In the genomic region with DNA sequence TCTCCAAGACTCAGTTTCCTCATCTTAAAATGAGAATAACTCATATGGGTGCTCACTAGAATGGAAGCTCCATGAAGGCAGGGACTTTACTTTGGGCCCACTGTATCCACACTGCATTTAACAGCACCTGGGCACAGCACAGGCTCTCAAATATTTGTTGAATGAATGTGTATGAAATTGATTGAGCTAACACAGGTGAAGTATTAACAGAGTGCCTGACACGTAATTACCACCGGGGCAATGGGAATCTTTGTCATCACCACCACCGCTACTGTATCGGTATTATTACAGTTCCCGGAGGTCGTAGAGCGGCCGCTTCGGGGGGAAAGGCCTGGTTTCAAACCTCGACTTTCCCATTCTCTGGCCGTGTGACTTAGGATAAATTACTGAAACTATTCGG, we compare ENCODE assay signal across 8 cellular contexts. TPM values are rescaled to one million over a fixed set of nuclear protein-coding genes. Genes with fewer than 3 reads are reported as not detected.
A peak's percentile ranks its signal among the peaks of the same experiment; 100 is the strongest.
DNase-seq lines count a peak whose midpoint lies in the region; ATAC-seq, FAIRE-seq and TF ChIP-seq lines count a peak whose summit lies in the region.

No MANE protein-coding gene starts in this region.

- POLR2A ChIA-PET in PC-3 (lab: Charles Lee; ENCODE audit: unreplicated experiment) (no interaction called here), endothelial cell of umbilical vein (lab: Charles Lee) (interaction anchor here (0.6 kb wide), 1 partner anchor 128 kb away, joined by 4 read pairs; no protein-coding TSS in a partner anchor)

- H3K79me2 ChIP-seq in PC-3 (ENCODE audit: low read length) = peaks cover 37% of the 10 kb centered on the region
- peaks cover 33% of the 10 kb centered on the region for H3K79me2 ChIP-seq in endothelial cell of umbilical vein (ENCODE audit: control insufficient read depth, insufficient read depth, low read length)
- peaks cover 6% of the 10 kb centered on the region for H3K79me2 ChIP-seq in trophoblast cell (ENCODE audit: control insufficient read depth, insufficient read depth, low read length, poor library complexity)

- H3K14ac ChIP-seq in trophoblast cell (ENCODE audit: low read length) = no peak overlapping the region

- H4K20me1 ChIP-seq in PC-3 (ENCODE audit: low read length) = no peaks in the 10 kb centered on the region
- H4K20me1 ChIP-seq in endothelial cell of umbilical vein (replicated peaks; ENCODE audit: control insufficient read depth, extremely low read depth, insufficient read depth, low read length) = no peaks in the 10 kb centered on the region

- no peak overlapping the region for H3K23ac ChIP-seq in trophoblast cell (ENCODE audit: low read length)

- DNase-seq in DMS53 treated with DMSO at 0.1 percent for 48 hours (lab: John Stamatoyannopoulos, UW; ENCODE audit: unreplicated experiment) (peak; percentile 30), PC-3 (no peak), endothelial cell of umbilical vein (ENCODE audit: low read depth, low spot score) (no peak), trophoblast cell (no peak), SKM-1 (lab: John Stamatoyannopoulos, UW; ENCODE audit: unreplicated experiment) (no peak), NCI-H510A (lab: John Stamatoyannopoulos, UW) (no peak), NCI-H2029 (lab: John Stamatoyannopoulos, UW) (no peak), A172 (ENCODE audit: low spot score) (no peak)

- TF ChIP-seq CTCF in PC-3 (conservative IDR thresholded peaks at IDR 0.05; ENCODE audit: low read depth, low read length) = no peak
- TF ChIP-seq CTCF in endothelial cell of umbilical vein (IDR thresholded peaks at IDR 0.05; ENCODE audit: extremely low read depth in 1 of 2, insufficient read depth in 1 of 2, low read depth in 1 of 2, low read length in 2 of 2) = no peak

- dilution Hi-C loops in endothelial cell of umbilical vein (cut with MboI; ENCODE audit: extremely low pct_ligation_motif_present, low sequenced_read_pairs) = no loop called here

- H3K79me1 ChIP-seq in trophoblast cell (ENCODE audit: low read length) = peaks cover 11% of the 10 kb centered on the region

- H3K9ac ChIP-seq in PC-3 (ENCODE audit: low read length) (peak overlapping the region; percentile 86; the same call in 1 of the 2 replicates), endothelial cell of umbilical vein (replicated peaks; ENCODE audit: extremely low read depth, insufficient read depth, low read length) (peak overlapping the region; percentile 96), trophoblast cell (ENCODE audit: low read length) (no peak overlapping the region)

- no peak overlapping the region for H3K4ac ChIP-seq in trophoblast cell (ENCODE audit: low read depth, low read length)

- no peak overlapping the region for H3K27ac ChIP-seq in PC-3 (ENCODE audit: low read length)
- peak overlapping the region; percentile 91 for H3K27ac ChIP-seq in endothelial cell of umbilical vein (ENCODE audit: insufficient read depth, low read depth, low read length)
- H3K27ac ChIP-seq in trophoblast cell (ENCODE audit: low read depth, low read length) = no peak overlapping the region

- H4K91ac ChIP-seq in trophoblast cell (ENCODE audit: low read depth, low read length) = no peak overlapping the region

- no peaks in the 10 kb centered on the region for H3K9me1 ChIP-seq in endothelial cell of umbilical vein (replicated peaks; ENCODE audit: control insufficient read depth, extremely low read depth, insufficient read depth, low read length)

- no peak for ATAC-seq in PC-3

- H3F3A ChIP-seq in PC-3 (ENCODE audit: low read length, unreplicated experiment) = no peaks in the 10 kb centered on the region

- intact Hi-C loops in PC-3 (cut with micrococcal nuclease) = loop anchor here (5.0 kb wide), 4 partner anchors 184 to 1371 kb away; a partner anchor contains a TSS
- intact Hi-C loops in endothelial cell of umbilical vein (cut with micrococcal nuclease) = loop anchor here (5.0 kb wide), 2 partner anchors 416 to 526 kb away; a partner anchor contains a TSS

- no peak overlapping the region for H3K18ac ChIP-seq in trophoblast cell (ENCODE audit: low read length)

- H3K4me1 ChIP-seq in PC-3 (ENCODE audit: insufficient read depth, low read length) (peaks cover 16% of the 10 kb centered on the region), endothelial cell of umbilical vein (ENCODE audit: control insufficient read depth, extremely low read depth, insufficient read depth, low read length) (peaks cover 12% of the 10 kb centered on the region), trophoblast cell (ENCODE audit: control insufficient read depth in 1 of 2, insufficient read depth in 2 of 2, low read length in 2 of 2) (peaks cover 0 to 4% of the 10 kb centered on the region in 2 experiments)

- peak overlapping the region; percentile 96 for H4K8ac ChIP-seq in trophoblast cell (ENCODE audit: low read depth, low read length)

- peaks cover 12% of the 10 kb centered on the region for H3K27me3 ChIP-seq in PC-3 (ENCODE audit: low read length)
- peaks cover 0 to 5% of the 10 kb centered on the region in 2 experiments for H3K27me3 ChIP-seq in endothelial cell of umbilical vein (ENCODE audit: control insufficient read depth in 2 of 2, insufficient read depth in 2 of 2, low read length in 2 of 2)
- H3K27me3 ChIP-seq in trophoblast cell (ENCODE audit: insufficient read depth, low read length) = no peaks in the 10 kb centered on the region

- no CpG with 5 or more reads among the region's 12 CpGs for WGBS in trophoblast cell (ENCODE audit: extremely low coverage, insufficient coverage, insufficient read length)

- H4K12ac ChIP-seq in trophoblast cell (ENCODE audit: low read depth, low read length) = no peak overlapping the region

- H3K4me2 ChIP-seq in PC-3 (ENCODE audit: low read length) (peak overlapping the region; percentile 91), endothelial cell of umbilical vein (ENCODE audit: insufficient read depth, low read length) (peak overlapping the region; percentile 83), trophoblast cell (ENCODE audit: low read length) (peak overlapping the region; percentile 92)

- peak overlapping the region; percentile 32 for H2AK5ac ChIP-seq in trophoblast cell (ENCODE audit: low read length)

- H3K9me2 ChIP-seq in PC-3 (replicated peaks; ENCODE audit: low read length) = no peaks in the 10 kb centered on the region

- BruUV-seq in PC-3 (replicated peaks; lab: Mats Ljungman, UMichigan) (no TSS peak), endothelial cell of umbilical vein (replicated peaks; lab: Mats Ljungman, UMichigan) (no TSS peak)

- H3K36me3 ChIP-seq in PC-3 (ENCODE audit: low read depth, low read length) (no peaks in the 10 kb centered on the region), endothelial cell of umbilical vein (ENCODE audit: control insufficient read depth in 2 of 2, extremely low read depth in 1 of 2, insufficient read depth in 2 of 2, low read length in 2 of 2) (no peaks in the 10 kb centered on the region), trophoblast cell (ENCODE audit: control insufficient read depth in 1 of 2, insufficient read depth in 2 of 2, low read length in 2 of 2) (peaks cover 0 to 3% of the 10 kb centered on the region in 2 experiments)

- H2AFZ ChIP-seq in PC-3 (ENCODE audit: low read length) = peak overlapping the region; percentile 93
- peak overlapping the region; percentile 89 for H2AFZ ChIP-seq in endothelial cell of umbilical vein (ENCODE audit: low read depth, low read length)
- no peak overlapping the region for H2AFZ ChIP-seq in trophoblast cell (ENCODE audit: insufficient read depth, low read length, poor library complexity)

- H2BK12ac ChIP-seq in trophoblast cell (ENCODE audit: low read length) = no peak overlapping the region

- CTCF ChIA-PET in PC-3 (lab: Charles Lee) = interaction anchor here (0.6 kb wide), 1 partner anchor 124 kb away, joined by 4 read pairs; no protein-coding TSS in a partner anchor
- CTCF ChIA-PET in endothelial cell of umbilical vein (lab: Charles Lee) = no interaction called here

- H3K9me3 ChIP-seq in PC-3 (ENCODE audit: low read length) (no peaks in the 10 kb centered on the region), endothelial cell of umbilical vein (replicated peaks; ENCODE audit: control insufficient read depth, insufficient read depth, low read length) (no peaks in the 10 kb centered on the region), trophoblast cell (ENCODE audit: insufficient read depth, low read depth, low read length) (no peaks in the 10 kb centered on the region)

- no peak for FAIRE-seq in endothelial cell of umbilical vein (lab: Jason Lieb, UNC)

- peak overlapping the region; percentile 88 for H3K4me3 ChIP-seq in PC-3 (ENCODE audit: low read length)
- peak overlapping the region in 2 of 3 experiments; percentile 42 to 84 for H3K4me3 ChIP-seq in endothelial cell of umbilical vein (replicated peaks in 1 of 3; ENCODE audit: insufficient read depth in 1 of 3, low read depth in 1 of 3, low read length in 3 of 3)
- no peak overlapping the region for H3K4me3 ChIP-seq in trophoblast cell (ENCODE audit: low read depth, low read length)

- no peak overlapping the region for H2BK5ac ChIP-seq in trophoblast cell (ENCODE audit: low read depth, low read length, poor library complexity)

- no peak overlapping the region for H2BK120ac ChIP-seq in trophoblast cell (ENCODE audit: insufficient read depth, low read length, poor library complexity)

- TF ChIP-seq POLR2A in endothelial cell of umbilical vein (IDR thresholded peaks at IDR 0.05; ENCODE audit: low read depth, low read length) = no peak

TF ChIP-seq in endothelial cell of umbilical vein, 7 proteins besides CTCF, POLR2A, EP300 and RAD21 (continues in another document):
- TF ChIP-seq POLR2AphosphoS5 (IDR thresholded peaks at IDR 0.05; ENCODE audit: insufficient read depth, low read depth, low read length) (no peak), FOS (IDR thresholded peaks at IDR 0.05; ENCODE audit: borderline replicate concordance, insufficient read depth, low read length) (no peak), EZH2 (IDR thresholded peaks at IDR 0.05; ENCODE audit: borderline replicate concordance, low read depth, low read length, severe bottlenecking) (no peak), MYC (IDR thresholded peaks at IDR 0.05; ENCODE audit: low read depth, low read length) (no peak)
- TF ChIP-seq, protein P1, sequence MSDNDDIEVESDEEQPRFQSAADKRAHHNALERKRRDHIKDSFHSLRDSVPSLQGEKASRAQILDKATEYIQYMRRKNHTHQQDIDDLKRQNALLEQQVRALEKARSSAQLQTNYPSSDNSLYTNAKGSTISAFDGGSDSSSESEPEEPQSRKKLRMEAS (IDR thresholded peaks at IDR 0.05; ENCODE audit: insufficient read depth, insufficient read length) = no peak

RNA-seq across cellular contexts. Expression of a gene that starts 1.2 kb away (rescaled TPM):
- 8.6 and 8.8 TPM in 2 replicates for total RNA-seq in PC-3 (2014; rRNA removed)
- total RNA-seq in endothelial cell of umbilical vein = 13.7 and 16.5 TPM in 2 replicates
- 4.1 and 4.6 TPM in 2 replicates for polyA plus RNA-seq in endothelial cell of umbilical vein
- polyA plus RNA-seq in endothelial cell of umbilical vein (2011; cell fraction: cytosol; rRNA removed) = 4.8 and 5.7 TPM in 2 replicates
- polyA plus RNA-seq in endothelial cell of umbilical vein (2011; cell fraction: nucleus; rRNA removed) = 20.6 and 21.6 TPM in 2 replicates
- polyA plus RNA-seq in endothelial cell of umbilical vein (2012) = 8.2 and 10.4 TPM in 2 replicates
- polyA minus RNA-seq in endothelial cell of umbilical vein = 13.9 and 16.0 TPM in 2 replicates
- 5.0 TPM for polyA minus RNA-seq in endothelial cell of umbilical vein (2011; cell fraction: cytosol; rRNA and poly(A)+ RNA removed)
- 22.4 and 36.6 TPM in 2 replicates for polyA minus RNA-seq in endothelial cell of umbilical vein (2011; cell fraction: nucleus; rRNA and poly(A)+ RNA removed)
- 4.6 and 4.7 TPM in 2 replicates for polyA plus RNA-seq in trophoblast cell (2013)
- 11.3 and 20.7 TPM in 2 replicates for total RNA-seq in A172 (2014; rRNA removed; shearing (Covaris generic))
